In genomic region chr10:58957517-58957916, GRCh38 we compare ENCODE assay signal across 18 cellular contexts.
DNase-seq lines count a peak whose midpoint lies in the region; ATAC-seq, FAIRE-seq and TF ChIP-seq lines count a peak whose summit lies in the region.
"Had no signal": no experiment of that assay in that cellular context is flagged by ENCODE, and none has a peak within 500 bp of the region (broad histone marks: within the 10 kb centered on the region; RNA-seq: fewer than 3 reads in every experiment).

No MANE protein-coding gene starts in this region.

- H3K4me3 Mint-ChIP-seq in HFFc6: no peak overlapping the region
- no peak overlapping the region for H3K4me3 Mint-ChIP-seq in activated CD4-positive, alpha-beta T cell treated with anti-CD3 and anti-CD28 coated beads for 36 hours
- H3K4me3 Mint-ChIP-seq: CD4-positive, alpha-beta T cell had no signal

- H3K4me1 Mint-ChIP-seq in HFFc6 (ENCODE audit: low read depth): peaks cover 25% of the 10 kb centered on the region
- no peaks in the 10 kb centered on the region for H3K4me1 Mint-ChIP-seq in activated CD4-positive, alpha-beta T cell treated with anti-CD3 and anti-CD28 coated beads for 36 hours

- TF ChIP-seq CTCF in HFFc6 (IDR thresholded peaks at IDR 0.05) (no peak), WERI-Rb-1 (IDR thresholded peaks at IDR 0.05; ENCODE audit: low read depth, low read length) (no peak)

- H3K36me3 Mint-ChIP-seq in HFFc6 (ENCODE audit: low read depth): no peaks in the 10 kb centered on the region
- no peaks in the 10 kb centered on the region for H3K36me3 Mint-ChIP-seq in activated CD4-positive, alpha-beta T cell treated with anti-CD3 and anti-CD28 coated beads for 36 hours (ENCODE audit: low read depth)

- H3K9me3 Mint-ChIP-seq in HFFc6: no peaks in the 10 kb centered on the region
- no peaks in the 10 kb centered on the region for H3K9me3 Mint-ChIP-seq in activated CD4-positive, alpha-beta T cell treated with anti-CD3 and anti-CD28 coated beads for 36 hours (ENCODE audit: low read depth)
- H3K9me3 Mint-ChIP-seq: CD4-positive, alpha-beta T cell had no signal

- TF ChIP-seq POLR2A in H54 (IDR thresholded peaks at IDR 0.05; ENCODE audit: low read depth, low read length): no peak

- H3K27ac ChIP-seq in WERI-Rb-1: no peak overlapping the region
- H3K27ac ChIP-seq: C4-2B, HL-60 had no signal

- H3K9me3 ChIP-seq in WERI-Rb-1 (ENCODE audit: severe bottlenecking): no peaks in the 10 kb centered on the region
- H3K9me3 ChIP-seq: HAP-1 had no signal

- DNase-seq in H54 (ENCODE audit: insufficient read length, low spot score) (no peak), HFFc6 (no peak), left kidney (ENCODE audit: low read depth, low spot score) (peak; percentile 50), AG08395 (ENCODE audit: low spot score) (no peak), WERI-Rb-1 (no peak)
- no peak for DNase-seq in activated CD4-positive, alpha-beta T cell treated with anti-CD3 and anti-CD28 coated beads for 36 hours
- DNase-seq: ACHN; AML-193; CD4-positive, alpha-beta T cell; DMS153; DMS79; GF-D8; KBM-7 had no signal

- POLR2A ChIA-PET in activated CD4-positive, alpha-beta T cell treated with anti-CD3 and anti-CD28 coated beads for 36 hours (lab: Charles Lee): no interaction called here

- CTCF ChIA-PET in activated CD4-positive, alpha-beta T cell treated with anti-CD3 and anti-CD28 coated beads for 36 hours (lab: Charles Lee): no interaction called here

- peaks cover 11% of the 10 kb centered on the region for H3K27me3 Mint-ChIP-seq in HFFc6 (ENCODE audit: insufficient read depth)
- peaks cover 3% of the 10 kb centered on the region for H3K27me3 Mint-ChIP-seq in activated CD4-positive, alpha-beta T cell treated with anti-CD3 and anti-CD28 coated beads for 36 hours

- intact Hi-C loops in activated CD4-positive, alpha-beta T cell treated with anti-CD3 and anti-CD28 coated beads for 36 hours (cut with DNase I, micrococcal nuclease): loop anchor here in 1 of 2 experiments (10.0 kb wide), 1 partner anchor 1077 kb away; no protein-coding TSS in a partner anchor

- H3K27ac Mint-ChIP-seq in HFFc6: peak overlapping the region; percentile 15; the same call in 1 of the 2 replicates
- H3K27ac Mint-ChIP-seq in activated CD4-positive, alpha-beta T cell treated with anti-CD3 and anti-CD28 coated beads for 36 hours: no peak overlapping the region
- H3K27ac Mint-ChIP-seq: CD4-positive, alpha-beta T cell had no signal

- peak; percentile 41 for FAIRE-seq in H54 (lab: Jason Lieb, UNC)
- FAIRE-seq: A204.1, H1 had no signal

- ATAC-seq in activated CD4-positive, alpha-beta T cell treated with anti-CD3 and anti-CD28 coated beads for 36 hours: no peak

- H3K27me3 ChIP-seq in WERI-Rb-1 (ENCODE audit: insufficient read depth, low read depth, severe bottlenecking): no peaks in the 10 kb centered on the region

- H3K36me3 ChIP-seq in WERI-Rb-1: no peaks in the 10 kb centered on the region
- H3K36me3 ChIP-seq: HAP-1 had no signal

- no peak overlapping the region for H3K4me3 ChIP-seq in WERI-Rb-1 (ENCODE audit: low read depth, low read length)
- H3K4me3 ChIP-seq: HAP-1 had no signal
